In the genomic region with DNA sequence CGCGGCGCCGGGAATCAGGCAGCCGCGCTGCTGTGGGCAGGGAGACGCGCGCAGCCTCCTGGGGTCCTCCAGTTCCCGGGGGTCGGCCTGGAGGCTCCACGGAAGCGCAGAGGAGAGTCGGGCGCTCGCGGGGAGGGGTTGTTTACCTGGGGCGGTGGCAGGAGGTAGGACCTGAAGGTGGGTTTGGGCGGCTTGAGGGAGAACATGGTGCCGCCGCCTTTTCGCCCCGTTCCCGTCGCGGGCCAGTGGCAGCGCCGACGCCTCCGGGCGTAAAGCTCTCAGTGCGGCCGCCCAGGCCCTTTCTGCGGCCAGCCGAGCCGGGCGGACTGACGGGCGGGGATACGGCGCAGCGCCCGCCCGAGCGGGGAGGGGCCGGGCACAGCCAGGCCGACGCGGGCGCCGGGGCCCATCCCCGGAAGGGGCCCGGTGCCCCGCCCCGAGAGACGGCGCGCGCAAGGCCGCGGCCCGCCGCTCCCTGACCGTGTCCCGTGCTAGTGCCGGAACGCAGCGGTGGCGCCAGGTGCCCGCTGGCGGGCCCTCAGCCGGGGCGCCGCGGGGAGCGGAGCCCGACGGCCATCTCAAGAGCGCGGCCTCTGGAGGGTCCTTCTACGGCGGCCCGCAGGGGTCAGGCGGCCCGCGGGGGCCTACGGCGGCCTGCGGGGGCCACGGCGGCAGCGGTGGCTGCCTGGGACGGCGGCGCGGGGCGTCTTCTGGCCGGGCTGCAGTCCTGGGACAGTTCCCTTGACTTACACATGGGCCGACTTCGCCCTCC, we compare ENCODE assay signal across 8 cellular contexts. TPM values are rescaled to one million over a fixed set of nuclear protein-coding genes. Genes with fewer than 3 reads are reported as not detected.
DNase-seq lines count a peak whose midpoint lies in the region; ATAC-seq and TF ChIP-seq lines count a peak whose summit lies in the region.

A gene with protein sequence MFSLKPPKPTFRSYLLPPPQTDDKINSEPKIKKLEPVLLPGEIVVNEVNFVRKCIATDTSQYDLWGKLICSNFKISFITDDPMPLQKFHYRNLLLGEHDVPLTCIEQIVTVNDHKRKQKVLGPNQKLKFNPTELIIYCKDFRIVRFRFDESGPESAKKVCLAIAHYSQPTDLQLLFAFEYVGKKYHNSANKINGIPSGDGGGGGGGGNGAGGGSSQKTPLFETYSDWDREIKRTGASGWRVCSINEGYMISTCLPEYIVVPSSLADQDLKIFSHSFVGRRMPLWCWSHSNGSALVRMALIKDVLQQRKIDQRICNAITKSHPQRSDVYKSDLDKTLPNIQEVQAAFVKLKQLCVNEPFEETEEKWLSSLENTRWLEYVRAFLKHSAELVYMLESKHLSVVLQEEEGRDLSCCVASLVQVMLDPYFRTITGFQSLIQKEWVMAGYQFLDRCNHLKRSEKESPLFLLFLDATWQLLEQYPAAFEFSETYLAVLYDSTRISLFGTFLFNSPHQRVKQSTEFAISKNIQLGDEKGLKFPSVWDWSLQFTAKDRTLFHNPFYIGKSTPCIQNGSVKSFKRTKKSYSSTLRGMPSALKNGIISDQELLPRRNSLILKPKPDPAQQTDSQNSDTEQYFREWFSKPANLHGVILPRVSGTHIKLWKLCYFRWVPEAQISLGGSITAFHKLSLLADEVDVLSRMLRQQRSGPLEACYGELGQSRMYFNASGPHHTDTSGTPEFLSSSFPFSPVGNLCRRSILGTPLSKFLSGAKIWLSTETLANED (minus strand): TSS at position 328 of the 772 bp plus-strand sequence. CDS start 122 bp downstream, at position 206.

- intact Hi-C loops in CD8-positive, alpha-beta T cell (cut with DNase I, micrococcal nuclease): loop anchor here (1.0 to 10.0 kb wide), 7 partner anchors 88 to 883 kb away; a partner anchor contains a TSS

- peak within 1 kb of the TSS; percentile 75 for H3K27ac ChIP-seq in CD8-positive, alpha-beta T cell (ENCODE audit: low read depth, low read length)

- peak; percentile 93 for ATAC-seq in CD8-positive, alpha-beta T cell
- ATAC-seq in GM19395 (IDR thresholded peaks at IDR 0.05; ENCODE audit: unreplicated experiment): peak; percentile 81
- peak; percentile 91 for ATAC-seq in HG03521 (IDR thresholded peaks at IDR 0.05; ENCODE audit: unreplicated experiment)
- ATAC-seq in activated T-helper 17 cell treated with anti-CD3 and anti-CD28 coated beads, Interleukin-2, amount 50 U/mL, for 72 hours (replicated peaks): peak; percentile 96
- peak; percentile 97 for ATAC-seq in stimulated activated naive CD8-positive, alpha-beta T cell treated with anti-CD3 and anti-CD28 coated beads, Interleukin-15, Interleukin-2, amounts not matched to agents 100 U/mL and 50 U/mL, for 24 hours

- H3K27me3 ChIP-seq in CD8-positive, alpha-beta T cell (ENCODE audit: insufficient read depth, low read length): no peaks in the 10 kb centered on the region

- H3K9me3 Mint-ChIP-seq in CD8-positive, alpha-beta T cell: no peaks in the 10 kb centered on the region
- no peaks in the 10 kb centered on the region for H3K9me3 Mint-ChIP-seq in activated T-helper 17 cell treated with anti-CD3 and anti-CD28 coated beads, Interleukin-2, amount 50 U/mL, for 72 hours
- peaks cover 3% of the 10 kb centered on the region for H3K9me3 Mint-ChIP-seq in nephron

- H3K4me1 ChIP-seq in CD8-positive, alpha-beta T cell (ENCODE audit: insufficient read depth, low read length): peaks cover 26% of the 10 kb centered on the region

- DNase-seq in CD8-positive, alpha-beta T cell: peak; percentile 62 to 86 (median 67)
- DNase-seq in RKO (ENCODE audit: low spot score): peak; percentile 80
- DNase-seq in fibroblast of peridontal ligament (ENCODE audit: extremely low read depth): peak; percentile 63
- peak; percentile 80 for DNase-seq in stimulated activated naive CD8-positive, alpha-beta T cell treated with anti-CD3 and anti-CD28 coated beads, Interleukin-15, Interleukin-2, amounts not matched to agents 100 U/mL and 50 U/mL, for 24 hours

- peaks cover 34% of the 10 kb centered on the region for H3K4me1 Mint-ChIP-seq in CD8-positive, alpha-beta T cell (ENCODE audit: low read depth)
- peaks cover 17% of the 10 kb centered on the region for H3K4me1 Mint-ChIP-seq in activated T-helper 17 cell treated with anti-CD3 and anti-CD28 coated beads, Interleukin-2, amount 50 U/mL, for 72 hours
- H3K4me1 Mint-ChIP-seq in nephron: peaks cover 24% of the 10 kb centered on the region

- peak within 1 kb of the TSS; percentile 71 for H3K4me3 ChIP-seq in CD8-positive, alpha-beta T cell (ENCODE audit: low read depth, low read length)

- H3K36me3 Mint-ChIP-seq in CD8-positive, alpha-beta T cell: peaks cover 17% of the 10 kb centered on the region
- H3K36me3 Mint-ChIP-seq in activated T-helper 17 cell treated with anti-CD3 and anti-CD28 coated beads, Interleukin-2, amount 50 U/mL, for 72 hours (ENCODE audit: low read depth): peaks cover 7% of the 10 kb centered on the region
- H3K36me3 Mint-ChIP-seq in nephron (ENCODE audit: low read depth): peaks cover 10% of the 10 kb centered on the region

- POLR2A ChIA-PET in CD8-positive, alpha-beta T cell (lab: Charles Lee): interaction anchor here (0.7 to 2.5 kb wide), 5 partner anchors 15 to 151 kb away, joined by 3 to 15 read pairs (median 3); no protein-coding TSS in a partner anchor

- H3K4me3 Mint-ChIP-seq in CD8-positive, alpha-beta T cell: peak within 1 kb of the TSS; percentile 94
- peak within 1 kb of the TSS; percentile 90 for H3K4me3 Mint-ChIP-seq in activated T-helper 17 cell treated with anti-CD3 and anti-CD28 coated beads, Interleukin-2, amount 50 U/mL, for 72 hours
- H3K4me3 Mint-ChIP-seq in nephron: peak within 1 kb of the TSS; percentile 95 to 99 (median 98)

- no peaks in the 10 kb centered on the region for H3K36me3 ChIP-seq in CD8-positive, alpha-beta T cell (ENCODE audit: insufficient read depth, low read length)

- CTCF ChIA-PET in CD8-positive, alpha-beta T cell (lab: Charles Lee): interaction anchor here (1.2 to 1.4 kb wide), 2 partner anchors 9 to 137 kb away, joined by 3 read pairs; no protein-coding TSS in a partner anchor

- no peak for TF ChIP-seq CTCF in CD8-positive, alpha-beta T cell (IDR thresholded peaks at IDR 0.05)
- no peak for TF ChIP-seq CTCF in nephron (IDR thresholded peaks at IDR 0.05; ENCODE audit: unreplicated experiment in 3 of 3)

- no peaks in the 10 kb centered on the region for H3K9me3 ChIP-seq in CD8-positive, alpha-beta T cell (ENCODE audit: low read length)

- peak within 1 kb of the TSS; percentile 95 for H3K27ac Mint-ChIP-seq in CD8-positive, alpha-beta T cell
- peak within 1 kb of the TSS; percentile 95 for H3K27ac Mint-ChIP-seq in activated T-helper 17 cell treated with anti-CD3 and anti-CD28 coated beads, Interleukin-2, amount 50 U/mL, for 72 hours
- H3K27ac Mint-ChIP-seq in nephron: peak within 1 kb of the TSS; percentile 97 to 99 (median 98)

- no peaks in the 10 kb centered on the region for H3K27me3 Mint-ChIP-seq in CD8-positive, alpha-beta T cell (ENCODE audit: low read depth)
- no peaks in the 10 kb centered on the region for H3K27me3 Mint-ChIP-seq in activated T-helper 17 cell treated with anti-CD3 and anti-CD28 coated beads, Interleukin-2, amount 50 U/mL, for 72 hours
- H3K27me3 Mint-ChIP-seq in nephron (ENCODE audit: low read depth): no peaks in the 10 kb centered on the region

RNA-seq across cellular contexts. Expression of the gene that starts here (rescaled TPM):
- 10 to 100 TPM; 54.7 to 56.4 TPM for total RNA-seq in CD8-positive, alpha-beta T cell
- total RNA-seq in activated T-helper 17 cell treated with anti-CD3 and anti-CD28 coated beads, Interleukin-2, amount 50 U/mL, for 72 hours: 10 to 100 TPM in 1 of 2 donors, 1 to 10 TPM in 1; 9.9 to 10.6 TPM

Comparison
In these comparisons a context has a peak if more than half of its experiments do, and no peak if none do; other contexts are left out.
1. Peak in every context shown above with its lines: DNase-seq, ATAC-seq, H3K4me3 ChIP-seq and H3K27ac ChIP-seq.
2. RNA of the gene that starts here (total RNA-seq): 54.7 to 56.4 TPM in CD8-positive, alpha-beta T cell; 9.9 to 10.6 TPM in activated T-helper 17 cell treated with anti-CD3 and anti-CD28 coated beads, Interleukin-2, amount 50 U/mL, for 72 hours; every median in the first group is over 4 times any median in the second.